In the genomic region with DNA sequence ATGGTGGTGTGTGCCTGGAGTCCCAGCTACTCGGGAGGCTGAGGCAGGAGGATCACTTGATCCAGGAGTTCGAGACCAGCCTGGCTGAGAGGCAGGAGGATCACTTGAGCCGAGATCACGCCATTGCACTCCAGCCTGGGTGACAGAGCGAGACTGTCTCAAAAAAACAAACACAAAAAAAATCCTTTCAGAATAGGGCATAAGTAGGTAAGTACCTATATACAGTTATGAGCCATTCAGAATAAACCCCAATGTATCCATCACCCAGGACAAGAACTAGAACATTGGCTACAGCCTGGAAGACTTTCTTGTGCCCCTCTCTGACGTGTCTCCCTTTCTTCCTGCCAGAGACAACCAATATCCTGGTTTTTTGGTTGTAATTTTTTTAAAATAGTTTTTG, we compare ENCODE assay signal across 23 cellular contexts.
"Had no signal": no experiment of that assay in that cellular context is flagged by ENCODE, and none has a peak within 500 bp of the region (broad histone marks: within the 10 kb centered on the region; RNA-seq: fewer than 3 reads in every experiment).

No MANE protein-coding gene starts in this region.

- H3K27ac ChIP-seq: dorsolateral prefrontal cortex, gastrocnemius medialis, neutrophil, parathyroid adenoma, prostate gland, sigmoid colon, stomach, thyroid gland, upper lobe of left lung had no signal

- FAIRE-seq: colon, kidney, urothelium cell line had no signal

- H3K27me3 ChIP-seq: dorsolateral prefrontal cortex, gastrocnemius medialis, sigmoid colon, stomach, thyroid gland, upper lobe of left lung had no signal

- H3K4me1 Mint-ChIP-seq: neural crest cell; stimulated activated effector memory CD8-positive, alpha-beta T cell treated with anti-CD3 and anti-CD28 coated beads, Interleukin-12 subunit alpha, Interleukin-12 subunit beta, amount 100 ng/mL, for 72 hours had no signal

- H3K79me2 ChIP-seq: parathyroid adenoma had no signal

- H3K4me1 ChIP-seq: parathyroid adenoma had no signal

- H3K36me3 Mint-ChIP-seq: stimulated activated effector memory CD8-positive, alpha-beta T cell treated with anti-CD3 and anti-CD28 coated beads, Interleukin-12 subunit alpha, Interleukin-12 subunit beta, amount 100 ng/mL, for 72 hours had no signal

- H2AFZ ChIP-seq: parathyroid adenoma had no signal

- H3K27ac Mint-ChIP-seq: stimulated activated effector memory CD8-positive, alpha-beta T cell treated with anti-CD3 and anti-CD28 coated beads, Interleukin-12 subunit alpha, Interleukin-12 subunit beta, amount 100 ng/mL, for 72 hours had no signal

- ATAC-seq: gastrocnemius medialis; left lobe of liver; naive thymus-derived CD8-positive, alpha-beta T cell; right cardiac atrium; stimulated activated effector memory CD8-positive, alpha-beta T cell treated with anti-CD3 and anti-CD28 coated beads, Interleukin-12 subunit alpha, Interleukin-12 subunit beta, amount 100 ng/mL, for 72 hours had no signal

- H3K9me3 Mint-ChIP-seq: naive thymus-derived CD8-positive, alpha-beta T cell; neural crest cell; stimulated activated effector memory CD8-positive, alpha-beta T cell treated with anti-CD3 and anti-CD28 coated beads, Interleukin-12 subunit alpha, Interleukin-12 subunit beta, amount 100 ng/mL, for 72 hours had no signal

- DNase-seq: dorsolateral prefrontal cortex; effector CD4-positive, alpha-beta T cell; foreskin fibroblast; gastrocnemius medialis; kidney; mesendoderm; naive thymus-derived CD8-positive, alpha-beta T cell; right cardiac atrium; sigmoid colon; stimulated activated CD4-positive, alpha-beta T cell treated with anti-CD3 and anti-CD28 coated beads, Interleukin-2, amount 100 ng/mL, for 24 hours; stimulated activated CD4-positive, alpha-beta T cell treated with anti-CD3 and anti-CD28 coated beads, Interleukin-4, amount 100 ng/mL, for 24 hours; stimulated activated naive CD4-positive, alpha-beta T cell treated with Interleukin-2 at 50 U/mL for 16 hours; stomach; thyroid gland; upper lobe of left lung had no signal

- H3K36me3 ChIP-seq: gastrocnemius medialis, neutrophil, prostate gland, sigmoid colon, stomach, thyroid gland, upper lobe of left lung had no signal

- H3K9me3 ChIP-seq: gastrocnemius medialis, neutrophil, prostate gland, sigmoid colon, stomach, thyroid gland, upper lobe of left lung had no signal

- H3K4me3 Mint-ChIP-seq: naive thymus-derived CD8-positive, alpha-beta T cell; neural crest cell; stimulated activated effector memory CD8-positive, alpha-beta T cell treated with anti-CD3 and anti-CD28 coated beads, Interleukin-12 subunit alpha, Interleukin-12 subunit beta, amount 100 ng/mL, for 72 hours had no signal

- H3K4me3 ChIP-seq: dorsolateral prefrontal cortex, gastrocnemius medialis, prostate gland, sigmoid colon, stomach, thyroid gland, upper lobe of left lung had no signal

- H3K9ac ChIP-seq: parathyroid adenoma had no signal
